17 cellular contexts compared by ENCODE assay signal in the genomic region with DNA sequence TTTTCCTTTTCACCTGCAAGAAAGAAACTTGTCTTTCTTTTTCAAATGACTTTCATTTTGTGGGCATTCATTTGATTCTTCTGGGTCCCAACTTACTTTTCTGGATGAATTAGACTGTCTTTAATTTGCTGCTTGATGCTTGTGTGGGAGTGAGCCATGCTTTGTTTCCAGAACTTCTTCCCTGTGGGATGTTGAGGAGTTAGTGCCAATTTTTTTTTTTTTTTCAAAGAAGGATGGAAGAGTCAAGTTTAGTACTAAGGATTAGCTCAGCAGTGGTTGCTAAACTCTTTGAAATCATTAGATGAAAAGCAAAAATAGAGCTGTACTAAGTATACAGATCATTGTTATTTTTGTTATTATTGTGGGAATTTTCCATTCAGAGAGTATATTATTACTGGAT. TPM values are rescaled to one million over a fixed set of nuclear protein-coding genes. Genes with fewer than 3 reads are reported as not detected.
DNase-seq lines count a peak whose midpoint lies in the region; ATAC-seq, FAIRE-seq and TF ChIP-seq lines count a peak whose summit lies in the region.
"Had no signal": no experiment of that assay in that cellular context is flagged by ENCODE, and none has a peak within 500 bp of the region (broad histone marks: within the 10 kb centered on the region; RNA-seq: fewer than 3 reads in every experiment).

No MANE protein-coding gene starts in this region.

- H3K9me3 Mint-ChIP-seq in neural progenitor cell (peaks cover 12% of the 10 kb centered on the region), chondrocyte (ENCODE audit: low read depth) (peaks cover 11% of the 10 kb centered on the region)

- peaks cover 7% of the 10 kb centered on the region for H3F3A ChIP-seq in neural progenitor cell (ENCODE audit: low read depth)

- H3K79me2 ChIP-seq in neural progenitor cell (ENCODE audit: low read depth), result no peaks in the 10 kb centered on the region

- TF ChIP-seq CTCF in heart right ventricle (IDR thresholded peaks at IDR 0.05) (no peak), neural progenitor cell (IDR thresholded peaks at IDR 0.05) (no peak), chondrocyte (IDR thresholded peaks at IDR 0.05) (no peak)

- no peaks in the 10 kb centered on the region for H3K36me3 ChIP-seq in heart right ventricle
- H3K36me3 ChIP-seq in neural progenitor cell, result no peaks in the 10 kb centered on the region
- H3K36me3 ChIP-seq: BLaER1, HAP-1 had no signal

- DNase-seq in heart right ventricle, result no peak
- DNase-seq in left cardiac atrium, result no peak
- DNase-seq in neural progenitor cell (ENCODE audit: low spot score), result no peak
- no peak for DNase-seq in chondrocyte (ENCODE audit: low spot score)
- no peak for DNase-seq in Kasumi-1 (lab: John Stamatoyannopoulos, UW)
- no peak for DNase-seq in activated naive CD4-positive, alpha-beta T cell (lab: John Stamatoyannopoulos, UW)
- DNase-seq: 8988T; CD4-positive, alpha-beta memory T cell; DMS79 treated with DMSO at 0.1 percent for 48 hours; GF-D8; GM23248 had no signal

- H3K27ac ChIP-seq in heart right ventricle (no peak overlapping the region), neural progenitor cell (no peak overlapping the region)
- H3K27ac ChIP-seq: BLaER1, GM23248, HL-60 had no signal

- H3K27me3 Mint-ChIP-seq in neural progenitor cell (ENCODE audit: insufficient read depth, low read depth) (peaks cover 4% of the 10 kb centered on the region), chondrocyte (ENCODE audit: low read depth) (peaks cover 11% of the 10 kb centered on the region)

- H3K9me3 ChIP-seq in heart right ventricle (peaks cover 0 to 10% (median 0%) of the 10 kb centered on the region in 11 donors), neural progenitor cell (ENCODE audit: low read depth) (no peaks in the 10 kb centered on the region)
- H3K9me3 ChIP-seq: BLaER1, HAP-1 had no signal

- H3K27me3 ChIP-seq in heart right ventricle, result no peaks in the 10 kb centered on the region
- peaks cover 17% of the 10 kb centered on the region for H3K27me3 ChIP-seq in neural progenitor cell
- H3K27me3 ChIP-seq: BLaER1 had no signal

- H3K4me3 ChIP-seq in heart right ventricle (no peak overlapping the region), neural progenitor cell (no peak overlapping the region)
- H3K4me3 ChIP-seq: BLaER1, GM12878, GM23248, HAP-1 had no signal

- peak overlapping the region; percentile 67 for H3K27ac Mint-ChIP-seq in neural progenitor cell
- no peak overlapping the region for H3K27ac Mint-ChIP-seq in chondrocyte (ENCODE audit: unreplicated experiment)
- H3K27ac Mint-ChIP-seq: CD14-positive monocyte had no signal

- H3K4me3 Mint-ChIP-seq in neural progenitor cell, result peak overlapping the region; percentile 22
- H3K4me3 Mint-ChIP-seq in chondrocyte (ENCODE audit: unreplicated experiment), result no peak overlapping the region
- H3K4me3 Mint-ChIP-seq: CD14-positive monocyte; CD4-positive, alpha-beta memory T cell had no signal

- intact Hi-C loops in heart right ventricle (cut with DNase I), result loop anchor here in 2 of 10 donors (10.0 kb wide), 3 partner anchors 79 to 161 kb away; no protein-coding TSS in a partner anchor
- intact Hi-C loops in left cardiac atrium (cut with DNase I), result no loop called here

- peak; percentile 91 for FAIRE-seq in endometrium (lab: Jason Lieb, UNC)
- FAIRE-seq: GM12878 had no signal

- H3K4me2 ChIP-seq in neural progenitor cell, result no peak overlapping the region
- H3K4me2 ChIP-seq: BLaER1 had no signal

- no peaks in the 10 kb centered on the region for H4K20me1 ChIP-seq in neural progenitor cell (ENCODE audit: low read depth)
- H4K20me1 ChIP-seq: BLaER1 had no signal

- H3K36me3 Mint-ChIP-seq in neural progenitor cell (peaks cover 24% of the 10 kb centered on the region), chondrocyte (ENCODE audit: low read depth) (peaks cover 7% of the 10 kb centered on the region)
- H3K36me3 Mint-ChIP-seq: CD14-positive monocyte; CD4-positive, alpha-beta memory T cell had no signal

- H3K4me1 Mint-ChIP-seq in neural progenitor cell, result peaks cover 29% of the 10 kb centered on the region
- peaks cover 3% of the 10 kb centered on the region for H3K4me1 Mint-ChIP-seq in chondrocyte (ENCODE audit: low read depth)
- H3K4me1 Mint-ChIP-seq: CD14-positive monocyte; CD4-positive, alpha-beta memory T cell had no signal

- ATAC-seq in heart right ventricle, result peak in 6 of 8 donors; percentile 27 to 61 (median 42)
- no peak for ATAC-seq in left cardiac atrium
- ATAC-seq: GM12878 had no signal

- no peak overlapping the region for H2AFZ ChIP-seq in neural progenitor cell (replicated peaks)
- H2AFZ ChIP-seq: GM23248 had no signal

- H3K9ac ChIP-seq in neural progenitor cell, result no peak overlapping the region
- H3K9ac ChIP-seq: BLaER1, GM23248 had no signal

- H3K4me1 ChIP-seq in heart right ventricle, result peaks cover 0 to 7% (median 0%) of the 10 kb centered on the region in 9 donors
- peaks cover 12% of the 10 kb centered on the region for H3K4me1 ChIP-seq in neural progenitor cell
- H3K4me1 ChIP-seq: BLaER1 had no signal

RNA-seq across cellular contexts. Expression of a gene that starts 17.2 kb away (rescaled TPM):
- total RNA-seq in heart right ventricle (10 to 100 TPM in 7 of 10 donors, 1 to 10 TPM in 3; 7.5 to 16.7 (median 11.5) TPM), left cardiac atrium (10 to 100 TPM; 35.6 to 42.2 TPM), neural progenitor cell (ENCODE audit: low replicate concordance) (14.7 and 17.1 TPM in 2 replicates), chondrocyte (17.1 to 18.1 TPM (median 17.5 TPM) in 3 replicates)
- 1 to 10 TPM; 8.1 to 8.9 TPM for polyA plus RNA-seq in heart right ventricle
- polyA plus RNA-seq: CD14-positive monocyte had no signal

Comparison
In these comparisons a context has a peak if more than half of its experiments do, and no peak if none do; other contexts are left out.
1. ATAC-seq: peak in heart right ventricle (6 of 8); none in left cardiac atrium (0 of 2).